In the genomic region with DNA sequence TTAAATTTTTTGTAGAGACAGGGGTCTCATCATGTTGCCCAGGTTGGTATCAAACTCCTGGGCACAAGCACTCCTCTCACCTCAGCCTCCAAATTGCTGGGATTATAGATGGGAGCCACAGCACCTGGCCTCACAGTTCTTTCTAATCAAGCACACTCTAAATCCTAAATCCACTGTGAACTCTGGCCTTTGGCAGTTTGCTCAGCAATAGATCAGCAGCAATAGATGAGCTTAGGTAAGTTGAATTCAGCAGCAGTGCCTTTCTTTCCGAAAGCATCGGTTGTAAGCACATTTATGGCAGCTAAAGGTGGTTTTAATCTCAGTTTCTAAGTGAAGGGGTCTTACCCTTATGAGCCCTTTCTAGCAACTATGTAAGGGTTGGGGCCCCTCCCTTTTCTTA, we compare ENCODE assay signal across 21 cellular contexts. TPM values are rescaled to one million over a fixed set of nuclear protein-coding genes. Genes with fewer than 3 reads are reported as not detected.
DNase-seq lines count a peak whose midpoint lies in the region; ATAC-seq and TF ChIP-seq lines count a peak whose summit lies in the region.
"Had no signal": no experiment of that assay in that cellular context is flagged by ENCODE, and none has a peak within 500 bp of the region (broad histone marks: within the 10 kb centered on the region; RNA-seq: fewer than 3 reads in every experiment).

No MANE protein-coding gene starts in this region.

- no peak overlapping the region for H3K4me3 ChIP-seq in HUES48 (ENCODE audit: low read depth, low read length)
- peak overlapping the region; percentile 48 for H3K4me3 ChIP-seq in endodermal cell (ENCODE audit: low read length)
- no peak overlapping the region for H3K4me3 ChIP-seq in right lobe of liver
- H3K4me3 ChIP-seq in testis, result no peak overlapping the region
- H3K4me3 ChIP-seq: BLaER1 treated with 17β-estradiol and CSF1 and Interleukin-3, amounts not matched to agents 10 nM and 100 nM had no signal

- no peaks in the 10 kb centered on the region for H3K27me3 ChIP-seq in HUES48 (ENCODE audit: control insufficient read depth, insufficient read depth, low read length)
- H3K27me3 ChIP-seq in endodermal cell (ENCODE audit: control insufficient read depth, insufficient read depth, low read length, poor library complexity, severe bottlenecking), result no peaks in the 10 kb centered on the region
- H3K27me3 ChIP-seq in right lobe of liver, result no peaks in the 10 kb centered on the region
- no peaks in the 10 kb centered on the region for H3K27me3 ChIP-seq in testis
- H3K27me3 ChIP-seq: BLaER1 treated with 17β-estradiol and CSF1 and Interleukin-3, amounts not matched to agents 10 nM and 100 nM had no signal

- TF ChIP-seq POLR2A in right lobe of liver (IDR thresholded peaks at IDR 0.05) (no peak), testis (IDR thresholded peaks at IDR 0.05) (no peak)

- H3K27ac Mint-ChIP-seq in endodermal cell (peak overlapping the region; percentile 94), glutamatergic neuron (ENCODE audit: unreplicated experiment) (no peak overlapping the region)
- peak overlapping the region; percentile 37 for H3K27ac Mint-ChIP-seq in stimulated activated naive B cell treated with anti-CD40 and anti-IgM and Interleukin-4, amounts not matched to agents 10 μg/mL and 1 μg/mL and 100 μg/mL, for 72 hours
- H3K27ac Mint-ChIP-seq: CD4-positive, alpha-beta T cell had no signal

- H3K4me1 ChIP-seq in HUES48 (ENCODE audit: control insufficient read depth, insufficient read depth, low read length) (peaks cover 10% of the 10 kb centered on the region), endodermal cell (ENCODE audit: control insufficient read depth, insufficient read depth, low read length) (peaks cover 23% of the 10 kb centered on the region), right lobe of liver (peaks cover 0 to 17% (median 8%) of the 10 kb centered on the region in 4 donors), testis (peaks cover 9% of the 10 kb centered on the region)

- peak overlapping the region; percentile 43 for H3K27ac ChIP-seq in HUES48 (ENCODE audit: low read depth, low read length)
- H3K27ac ChIP-seq in endodermal cell (ENCODE audit: low read depth, low read length), result no peak overlapping the region
- no peak overlapping the region for H3K27ac ChIP-seq in right lobe of liver
- H3K27ac ChIP-seq in testis, result no peak overlapping the region
- H3K27ac ChIP-seq: BLaER1 treated with 17β-estradiol and CSF1 and Interleukin-3, amounts not matched to agents 10 nM and 100 nM; RWPE1 had no signal

- DNase-seq in endodermal cell, result no peak
- DNase-seq in right lobe of liver, result no peak
- no peak for DNase-seq in stimulated activated naive B cell treated with anti-CD40 and anti-IgM and Interleukin-4, amounts not matched to agents 10 μg/mL and 1 μg/mL and 100 μg/mL, for 72 hours
- DNase-seq in glutamatergic neuron, result no peak
- no peak for DNase-seq in testis
- DNase-seq: CD4-positive, alpha-beta T cell; DMS53; H7; MV-4-11; NCI-H1105; NCI-H1436 treated with DMSO at 0.1 percent for 48 hours; NCI-H1930; NCI-H2107; NCI-H524; NCI-H774; SHP77 had no signal

- peak; percentile 66 to 79 (median 74) for ATAC-seq in right lobe of liver
- ATAC-seq in stimulated activated naive B cell treated with anti-CD40 and anti-IgM and Interleukin-4, amounts not matched to agents 10 μg/mL and 1 μg/mL and 100 μg/mL, for 72 hours (replicated peaks), result no peak
- no peak for ATAC-seq in HG03565 (IDR thresholded peaks at IDR 0.05; ENCODE audit: unreplicated experiment)
- ATAC-seq: Panc1 had no signal

- H3K36me3 ChIP-seq in HUES48 (ENCODE audit: control insufficient read depth, insufficient read depth, low read length) (peaks cover 6% of the 10 kb centered on the region; the same call in 1 of the 2 replicates), endodermal cell (ENCODE audit: control insufficient read depth, insufficient read depth, low read length) (peaks cover 7% of the 10 kb centered on the region), right lobe of liver (no peaks in the 10 kb centered on the region), testis (ENCODE audit: low read depth, missing control alignments) (no peaks in the 10 kb centered on the region)

- H3K36me3 Mint-ChIP-seq in endodermal cell (ENCODE audit: low read depth) (peaks cover 15% of the 10 kb centered on the region), glutamatergic neuron (ENCODE audit: unreplicated experiment) (no peaks in the 10 kb centered on the region)
- H3K36me3 Mint-ChIP-seq in stimulated activated naive B cell treated with anti-CD40 and anti-IgM and Interleukin-4, amounts not matched to agents 10 μg/mL and 1 μg/mL and 100 μg/mL, for 72 hours, result peaks cover 27 to 52% of the 10 kb centered on the region in 2 donors

- H3K9me3 ChIP-seq in HUES48 (ENCODE audit: control insufficient read depth, insufficient read depth, low read length) (no peaks in the 10 kb centered on the region), endodermal cell (ENCODE audit: control insufficient read depth, low read length) (no peaks in the 10 kb centered on the region), right lobe of liver (no peaks in the 10 kb centered on the region), testis (no peaks in the 10 kb centered on the region)
- H3K9me3 ChIP-seq: BLaER1 treated with 17β-estradiol and CSF1 and Interleukin-3, amounts not matched to agents 10 nM and 100 nM had no signal

- peaks cover 6% of the 10 kb centered on the region for H3K27me3 Mint-ChIP-seq in endodermal cell (ENCODE audit: insufficient read depth)
- H3K27me3 Mint-ChIP-seq in stimulated activated naive B cell treated with anti-CD40 and anti-IgM and Interleukin-4, amounts not matched to agents 10 μg/mL and 1 μg/mL and 100 μg/mL, for 72 hours, result no peaks in the 10 kb centered on the region
- H3K27me3 Mint-ChIP-seq in glutamatergic neuron (ENCODE audit: unreplicated experiment), result peaks cover 2% of the 10 kb centered on the region
- H3K27me3 Mint-ChIP-seq: CD4-positive, alpha-beta T cell had no signal

- H3K4me1 Mint-ChIP-seq in endodermal cell, result peaks cover 51% of the 10 kb centered on the region
- H3K4me1 Mint-ChIP-seq in stimulated activated naive B cell treated with anti-CD40 and anti-IgM and Interleukin-4, amounts not matched to agents 10 μg/mL and 1 μg/mL and 100 μg/mL, for 72 hours, result peaks cover 21 to 52% of the 10 kb centered on the region in 2 donors
- no peaks in the 10 kb centered on the region for H3K4me1 Mint-ChIP-seq in glutamatergic neuron (ENCODE audit: low read depth, unreplicated experiment)

- TF ChIP-seq CTCF in endodermal cell (conservative IDR thresholded peaks at IDR 0.05), result no peak
- TF ChIP-seq CTCF in right lobe of liver (IDR thresholded peaks at IDR 0.05), result no peak
- no peak for TF ChIP-seq CTCF in glutamatergic neuron (IDR thresholded peaks at IDR 0.05; ENCODE audit: partially characterized antibody, unreplicated experiment)
- no peak for TF ChIP-seq CTCF in testis (IDR thresholded peaks at IDR 0.05)

- H3K9me3 Mint-ChIP-seq in endodermal cell (no peaks in the 10 kb centered on the region), glutamatergic neuron (ENCODE audit: unreplicated experiment) (peaks cover 2% of the 10 kb centered on the region)
- H3K9me3 Mint-ChIP-seq in stimulated activated naive B cell treated with anti-CD40 and anti-IgM and Interleukin-4, amounts not matched to agents 10 μg/mL and 1 μg/mL and 100 μg/mL, for 72 hours, result no peaks in the 10 kb centered on the region
- H3K9me3 Mint-ChIP-seq: CD4-positive, alpha-beta T cell had no signal

- 86% methylated on average over 2 of the region's 2 CpGs; no CpG with 5 or more reads in 1 of the 2 experiments for WGBS in endodermal cell (ENCODE audit: insufficient coverage in 1 of 2, insufficient read length in 1 of 2), 2 experiments
- WGBS in right lobe of liver (ENCODE audit: insufficient coverage, low coverage, low lambda C conversion rate, missing lambda C conversion rate), result 30% methylated on average over 2 of the region's 2 CpGs
- WGBS in testis, 2 donors, result 82 to 96% methylated on average over 2 of the region's 2 CpGs

- H3K9ac ChIP-seq in HUES48 (ENCODE audit: low read depth, low read length), result no peak overlapping the region
- H3K9ac ChIP-seq in endodermal cell (ENCODE audit: extremely low read depth, low read length, poor library complexity, severe bottlenecking), result no peak overlapping the region

- intact Hi-C loops in right lobe of liver (cut with DNase I) (loop anchor here (5.0 to 10.0 kb wide), 3 partner anchors 85 to 232 kb away; partner anchors contain the start of gene PXK (in 1 of the 2)), testis (cut with DNase I; ENCODE audit: low total_unique reads) (loop anchor here (10.0 kb wide), 1 partner anchor 92 kb away; no protein-coding TSS in a partner anchor)

- no peak overlapping the region for H3K4me3 Mint-ChIP-seq in endodermal cell
- H3K4me3 Mint-ChIP-seq in stimulated activated naive B cell treated with anti-CD40 and anti-IgM and Interleukin-4, amounts not matched to agents 10 μg/mL and 1 μg/mL and 100 μg/mL, for 72 hours, result no peak overlapping the region
- no peak overlapping the region for H3K4me3 Mint-ChIP-seq in glutamatergic neuron (ENCODE audit: unreplicated experiment)
- H3K4me3 Mint-ChIP-seq: CD4-positive, alpha-beta T cell had no signal

RNA-seq across cellular contexts. Expression of gene PDHB, which starts 16.6 kb away (rescaled TPM):
- 100 to 1,000 TPM; 127 to 159 TPM for total RNA-seq in endodermal cell
- 108 TPM for polyA plus RNA-seq in endodermal cell (2013, experiment 1 of 2)
- polyA plus RNA-seq in endodermal cell (2013, experiment 2 of 2), result 102 TPM
- total RNA-seq in right lobe of liver, result 10 to 100 TPM; 35.5 to 70.2 (median 47.3) TPM
- 67.6 TPM for total RNA-seq in glutamatergic neuron (ENCODE audit: unreplicated experiment)
- 100 to 1,000 TPM in 1 of 2 donors, 10 to 100 TPM in 1; 98.0 to 126 TPM for total RNA-seq in testis
- 94.0 TPM for polyA plus RNA-seq in testis (ENCODE audit: insufficient read depth, low read depth, low replicate concordance)

Comparison
In these comparisons a context has a peak if more than half of its experiments do, and no peak if none do; other contexts are left out.
1. ATAC-seq: peak in right lobe of liver (4 of 4); none in stimulated activated naive B cell treated with anti-CD40 and anti-IgM and Interleukin-4, amounts not matched to agents 10 μg/mL and 1 μg/mL and 100 μg/mL, for 72 hours (0 of 2) and HG03565 (single experiment).